Comparison of ENCODE assay signal across 29 cellular contexts in the genomic region with DNA sequence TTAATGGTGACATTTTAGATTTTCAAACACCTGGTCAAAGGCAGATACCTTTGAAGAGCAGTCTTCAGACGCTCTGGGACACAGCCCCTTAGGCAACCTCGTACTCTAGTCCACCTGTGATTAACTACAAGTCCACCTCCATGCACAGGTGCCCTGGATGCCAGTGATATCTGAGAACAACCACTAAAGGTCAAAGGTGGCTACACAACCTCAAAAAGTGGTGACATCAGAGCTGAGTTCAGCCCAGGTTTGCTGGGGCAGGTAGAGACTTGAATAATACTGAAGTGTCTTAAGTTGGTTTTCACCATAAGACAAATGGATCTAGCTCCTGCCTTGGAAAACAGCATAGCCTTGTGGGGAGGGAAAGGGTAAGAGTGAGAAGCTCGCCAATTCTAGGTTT.
"Had no signal": no experiment of that assay in that cellular context is flagged by ENCODE, and none has a peak within 500 bp of the region (broad histone marks: within the 10 kb centered on the region; RNA-seq: fewer than 3 reads in every experiment).

No MANE protein-coding gene starts in this region.

- H3K4me1 ChIP-seq: esophagus squamous epithelium, lower lobe of right lung, psoas muscle, sigmoid colon, stomach, thyroid gland, vagina had no signal

- H3K27ac ChIP-seq: esophagus squamous epithelium, lower lobe of right lung, ovary, psoas muscle, sigmoid colon, stomach, thyroid gland, vagina had no signal

- H3K4me3 ChIP-seq: esophagus squamous epithelium, lower lobe of right lung, ovary, psoas muscle, sigmoid colon, stomach, thyroid gland, vagina had no signal

- H3K4me3 Mint-ChIP-seq: dendritic cell treated with granulocyte-macrophage colony-stimulating factor and Interleukin-4, amounts not matched to agents 40 ng/mL and 50 ng/mL, for 4 days; endodermal cell; immature natural killer cell; memory B cell; natural killer cell; stimulated activated effector memory CD8-positive, alpha-beta T cell treated with anti-CD3 and anti-CD28 coated beads, Interleukin-12 subunit alpha, Interleukin-12 subunit beta, amount 100 ng/mL, for 72 hours had no signal

- H3K27ac Mint-ChIP-seq: dendritic cell treated with granulocyte-macrophage colony-stimulating factor and Interleukin-4, amounts not matched to agents 40 ng/mL and 50 ng/mL, for 4 days; endodermal cell; immature natural killer cell; memory B cell; natural killer cell; stimulated activated effector memory CD8-positive, alpha-beta T cell treated with anti-CD3 and anti-CD28 coated beads, Interleukin-12 subunit alpha, Interleukin-12 subunit beta, amount 100 ng/mL, for 72 hours had no signal

- H3K4me1 Mint-ChIP-seq: endodermal cell had no signal

- H3K27me3 ChIP-seq: esophagus squamous epithelium, ovary, sigmoid colon, stomach, thyroid gland, vagina had no signal

- H3K36me3 ChIP-seq: esophagus squamous epithelium, lower lobe of right lung, ovary, sigmoid colon, stomach, thyroid gland, vagina had no signal

- H3K9me3 ChIP-seq: esophagus squamous epithelium, lower lobe of right lung, ovary, psoas muscle, sigmoid colon, stomach, thyroid gland, vagina had no signal

- FAIRE-seq: frontal cortex had no signal

- H3K27me3 Mint-ChIP-seq: memory B cell had no signal

- ATAC-seq: left colon; left ventricle myocardium superior; lower lobe of right lung; natural killer cell; psoas muscle; right cardiac atrium; stimulated activated effector memory CD8-positive, alpha-beta T cell treated with anti-CD3 and anti-CD28 coated beads, Interleukin-12 subunit alpha, Interleukin-12 subunit beta, amount 100 ng/mL, for 72 hours had no signal

- DNase-seq: effector CD8-positive, alpha-beta T cell; endodermal cell; erythroblast; esophagus squamous epithelium; hypothalamus; immature natural killer cell; islet precursor cell; kidney glomerular epithelial cell; left colon; left ventricle myocardium superior; lower lobe of right lung; natural killer cell; occipital lobe; ovary; posterior cingulate gyrus; psoas muscle; right cardiac atrium; sigmoid colon; stimulated activated CD4-positive, alpha-beta T cell treated with anti-CD3 and anti-CD28 coated beads, Interleukin-2, amount 100 ng/mL, for 24 hours; stimulated activated CD4-positive, alpha-beta T cell treated with anti-CD3 and anti-CD28 coated beads, Interleukin-4, amount 100 ng/mL, for 24 hours; stimulated activated naive CD4-positive, alpha-beta T cell treated with Interleukin-2 at 50 U/mL for 16 hours; stomach; thyroid gland; trophoblast cell had no signal

- H3K36me3 Mint-ChIP-seq: memory B cell; natural killer cell; stimulated activated effector memory CD8-positive, alpha-beta T cell treated with anti-CD3 and anti-CD28 coated beads, Interleukin-12 subunit alpha, Interleukin-12 subunit beta, amount 100 ng/mL, for 72 hours had no signal

- H3K9me3 Mint-ChIP-seq: dendritic cell treated with granulocyte-macrophage colony-stimulating factor and Interleukin-4, amounts not matched to agents 40 ng/mL and 50 ng/mL, for 4 days; immature natural killer cell; memory B cell; natural killer cell; stimulated activated effector memory CD8-positive, alpha-beta T cell treated with anti-CD3 and anti-CD28 coated beads, Interleukin-12 subunit alpha, Interleukin-12 subunit beta, amount 100 ng/mL, for 72 hours had no signal
